In the genomic region with DNA sequence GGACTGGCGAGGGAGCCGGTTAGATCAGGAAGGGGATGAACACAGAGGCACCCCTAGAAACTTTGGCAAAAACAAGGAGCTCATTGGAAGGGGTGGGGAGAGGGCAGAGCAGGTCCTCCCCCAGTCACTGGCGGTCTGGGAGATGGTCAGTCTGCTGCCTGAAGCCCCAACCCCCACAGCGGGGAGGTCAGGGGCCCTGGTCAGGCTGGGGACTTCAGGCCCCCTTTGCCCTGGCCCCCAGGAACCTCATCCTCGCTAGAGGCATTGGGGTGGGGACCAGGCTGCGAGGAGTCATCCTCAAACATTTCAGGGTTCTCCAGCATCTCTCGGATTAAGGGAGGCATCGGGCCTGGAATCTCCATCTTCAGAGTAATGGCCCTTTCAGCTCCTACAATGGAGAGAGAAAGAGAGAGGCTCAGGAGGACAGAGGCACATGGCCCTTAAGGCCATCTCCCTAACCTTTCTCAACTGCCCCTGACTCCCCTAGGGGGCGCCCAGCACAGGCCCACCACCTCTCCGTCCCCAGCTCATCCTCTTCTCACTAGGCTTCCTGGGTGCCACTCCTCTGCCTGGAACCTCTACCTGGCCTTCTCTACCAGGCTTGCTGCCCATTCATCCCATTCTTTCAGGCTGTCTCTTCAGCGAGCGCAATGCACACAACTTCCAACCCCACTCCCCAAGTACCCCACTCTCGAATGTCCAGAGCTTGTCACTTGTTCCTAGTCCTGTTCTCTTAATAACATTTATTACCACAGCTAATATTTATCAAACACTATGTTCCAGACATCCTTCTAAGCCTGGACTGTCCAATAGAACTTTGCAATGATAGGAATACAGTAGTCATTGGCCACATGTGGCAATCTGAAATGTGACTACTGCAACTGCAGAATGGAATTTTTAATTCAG, we compare ENCODE assay signal across 11 cellular contexts. TPM values are rescaled to one million over a fixed set of nuclear protein-coding genes. Genes with fewer than 3 reads are reported as not detected.
A peak's percentile ranks its signal among the peaks of the same experiment; 100 is the strongest.
DNase-seq lines count a peak whose midpoint lies in the region; ATAC-seq, FAIRE-seq and TF ChIP-seq lines count a peak whose summit lies in the region.
"Had no signal": no experiment of that assay in that cellular context is flagged by ENCODE, and none has a peak within 500 bp of the region (broad histone marks: within the 10 kb centered on the region; RNA-seq: fewer than 3 reads in every experiment).

No MANE protein-coding gene starts in this region.

- H3K18ac ChIP-seq in H1 (ENCODE audit: extremely low read depth, low read length) = no peak overlapping the region

- H3K36me3 Mint-ChIP-seq in type B pancreatic cell = peaks cover 7% of the 10 kb centered on the region

- intact Hi-C loops in Right ventricle myocardium superior (cut with DNase I) (loop anchor here (2.0 kb wide), 1 partner anchor 77 kb away; no protein-coding TSS in a partner anchor), Right ventricle myocardium inferior (cut with DNase I) (no loop called here), thyroid gland (cut with DNase I) (loop anchor here (2.0 to 5.0 kb wide), 2 partner anchors 41 to 75 kb away; a partner anchor contains a TSS)

- H4K91ac ChIP-seq in H1 (replicated peaks; ENCODE audit: insufficient read length, low read length) = no peak overlapping the region

- H3K9me3 ChIP-seq in H1 (ENCODE audit: insufficient read depth in 2 of 2, low read depth in 1 of 2, low read length in 1 of 2) (no peaks in the 10 kb centered on the region), thyroid gland (no peaks in the 10 kb centered on the region)

- no peak overlapping the region for H3K27ac ChIP-seq in H1 (ENCODE audit: low read depth, low read length)
- H3K27ac ChIP-seq in thyroid gland = no peak overlapping the region

- H3K4ac ChIP-seq in H1 (replicated peaks; ENCODE audit: insufficient read length, low read depth, low read length) = no peak overlapping the region

- peak; percentile 17 for DNase-seq in Right ventricle myocardium superior
- DNase-seq in Right ventricle myocardium inferior (ENCODE audit: missing footprints) = no peak
- DNase-seq in NCI-H69 (lab: John Stamatoyannopoulos, UW) = peak; percentile 27
- DNase-seq in H1 (ENCODE audit: low read depth in 1 of 2, low spot score in 2 of 2) = peak in 1 of 2 experiments; percentile 65
- no peak for DNase-seq in type B pancreatic cell (ENCODE audit: extremely low spot score, unreplicated experiment)
- DNase-seq in KG1 (lab: John Stamatoyannopoulos, UW) = no peak
- DNase-seq in thyroid gland = no peak
- DNase-seq: midbrain, MV-4-11 had no signal

- no peak overlapping the region for H3K56ac ChIP-seq in H1 (replicated peaks; ENCODE audit: insufficient read length, low read depth, low read length)

- no peak overlapping the region for H3K14ac ChIP-seq in H1 (ENCODE audit: insufficient read length)

- no peaks in the 10 kb centered on the region for H3K9me3 Mint-ChIP-seq in type B pancreatic cell

- no peak overlapping the region for H3K4me3 Mint-ChIP-seq in type B pancreatic cell

- H3K23ac ChIP-seq in H1 (ENCODE audit: insufficient read length) = no peak overlapping the region

- H3K27me3 ChIP-seq in H1 (replicated peaks in 1 of 4; ENCODE audit: control insufficient read depth in 3 of 4, extremely low read depth in 1 of 4, insufficient read depth in 3 of 4, low read length in 3 of 4) (no peaks in the 10 kb centered on the region), thyroid gland (no peaks in the 10 kb centered on the region)

- H2BK5ac ChIP-seq in H1 (ENCODE audit: low read depth, low read length) = no peak overlapping the region

- H3K4me1 ChIP-seq in H1 (replicated peaks in 1 of 4; ENCODE audit: control insufficient read depth in 3 of 4, insufficient read depth in 4 of 4, low read length in 3 of 4) = peaks cover 20 to 32% (median 24%) of the 10 kb centered on the region in 4 experiments
- peaks cover 0 to 14% of the 10 kb centered on the region in 2 donors for H3K4me1 ChIP-seq in thyroid gland

- peaks cover 27% of the 10 kb centered on the region for H3K4me1 Mint-ChIP-seq in type B pancreatic cell (ENCODE audit: unreplicated experiment)

- H4K20me1 ChIP-seq in H1 (replicated peaks in 1 of 2; ENCODE audit: control insufficient read depth in 1 of 2, insufficient read depth in 2 of 2, low read length in 2 of 2) = peaks cover 2 to 4% of the 10 kb centered on the region in 2 experiments

- H3K27me3 Mint-ChIP-seq in type B pancreatic cell = no peaks in the 10 kb centered on the region

- no peak overlapping the region for H3K4me3 ChIP-seq in H1 (ENCODE audit: extremely low read depth in 1 of 4, insufficient read depth in 2 of 4, low read depth in 3 of 4, low read length in 4 of 4)
- no peak overlapping the region for H3K4me3 ChIP-seq in thyroid gland (replicated peaks in 1 of 3)

- H2BK12ac ChIP-seq in H1 (ENCODE audit: low read depth, low read length) = no peak overlapping the region

- H2AFZ ChIP-seq in H1 (ENCODE audit: low read length) = no peak overlapping the region

- POLR2A ChIA-PET in H1 (lab: Charles Lee; ENCODE audit: partially characterized antibody) = interaction anchor here (0.8 to 11.1 kb wide), 12 partner anchors 8 to 94 kb away, joined by 3 to 113 read pairs (median 4); partner anchors contain the start of genes ESPL1, MYG1 and PFDN5

- peak; percentile 58 to 69 for TF ChIP-seq RAD21 in H1 (IDR thresholded peaks at IDR 0.05 in 1 of 2, conservative IDR thresholded peaks at IDR 0.05 in 1 of 2; ENCODE audit: low read depth in 2 of 2, low read length in 2 of 2)

- no peak overlapping the region for H3K4me2 ChIP-seq in H1 (ENCODE audit: insufficient read depth in 1 of 2, low read depth in 2 of 2, low read length in 2 of 2)

- H4K5ac ChIP-seq in H1 (ENCODE audit: insufficient read length, low read depth, low read length) = no peak overlapping the region

- TF ChIP-seq EP300 in H1 (IDR thresholded peaks at IDR 0.05; ENCODE audit: borderline replicate concordance in 1 of 2, low read depth in 2 of 2, low read length in 2 of 2) = no peak

- no peak overlapping the region for H2BK120ac ChIP-seq in H1 (replicated peaks; ENCODE audit: low read depth, low read length)

- peaks cover 11% of the 10 kb centered on the region for H3K79me1 ChIP-seq in H1 (ENCODE audit: low read depth, low read length)

- no peak for TF ChIP-seq POLR2A in H1 (IDR thresholded peaks at IDR 0.05; ENCODE audit: control extremely low read depth in 1 of 2, low read depth in 2 of 2, low read length in 2 of 2)
- TF ChIP-seq POLR2A in thyroid gland (IDR thresholded peaks at IDR 0.05) = no peak

- no peak overlapping the region for H2BK15ac ChIP-seq in H1 (ENCODE audit: low read length)

- H3K27ac Mint-ChIP-seq in type B pancreatic cell = no peak overlapping the region

- CTCF ChIA-PET in H1 (lab: Charles Lee; ENCODE audit: partially characterized antibody) = interaction anchor here (0.7 to 22.3 kb wide), 30 partner anchors 8 to 331 kb away, joined by 3 to 654 read pairs (median 5); partner anchors contain the start of genes AAAS, CSAD, EIF4B and ESPL1

- no peak overlapping the region for H3K9ac ChIP-seq in H1 (replicated peaks in 1 of 4; ENCODE audit: extremely low read depth in 1 of 4, low read depth in 3 of 4, low read length in 3 of 4)

- no peak overlapping the region for H2AK5ac ChIP-seq in H1 (ENCODE audit: low read depth, low read length)

- WGBS in H1 (ENCODE audit: extremely low coverage in 1 of 2, insufficient coverage in 1 of 2, insufficient read length in 1 of 2, insufficient replicate concordance in 2 of 2, low coverage in 1 of 2, low lambda C conversion rate in 2 of 2, missing lambda C conversion rate in 1 of 2), 2 experiments = 83% methylated on average over 13 of the region's 13 CpGs; no CpG with 5 or more reads in 1 of the 2 experiments
- WGBS in thyroid gland, 2 donors = 88 to 94% methylated on average over 10 to 12 of the region's 13 CpGs

- FAIRE-seq in H1 (lab: Jason Lieb, UNC) = no peak
- FAIRE-seq: endometrium had no signal

- ATAC-seq in Right ventricle myocardium superior (ENCODE audit: poor library complexity) = no peak
- no peak for ATAC-seq in Right ventricle myocardium inferior
- ATAC-seq in GM19467 (IDR thresholded peaks at IDR 0.05; ENCODE audit: unreplicated experiment) = no peak

- H3K36me3 ChIP-seq in H1 (ENCODE audit: control insufficient read depth in 2 of 4, insufficient read depth in 4 of 4, low read length in 3 of 4) (peaks cover 20 to 45% (median 31%) of the 10 kb centered on the region in 4 experiments), thyroid gland (peaks cover 42 to 43% of the 10 kb centered on the region in 2 donors)

- peaks cover 12 to 15% of the 10 kb centered on the region in 2 experiments for H3K79me2 ChIP-seq in H1 (ENCODE audit: control insufficient read depth in 1 of 2, insufficient read depth in 2 of 2, low read length in 2 of 2)

- H2BK20ac ChIP-seq in H1 (ENCODE audit: low read length) = no peak overlapping the region

- peaks cover 5% of the 10 kb centered on the region; the same call in 1 of the 2 replicates for H3K23me2 ChIP-seq in H1 (ENCODE audit: low read depth, low read length)

- no peak overlapping the region for H4K8ac ChIP-seq in H1 (ENCODE audit: extremely low read depth, insufficient read depth, low read length)

- TF ChIP-seq CTCF in H1 (IDR thresholded peaks at IDR 0.05; ENCODE audit: control extremely low read depth in 1 of 3, insufficient read depth in 1 of 3, low read depth in 1 of 3, low read length in 3 of 3) = peak in 2 of 3 experiments; percentile 70 to 81; a peak in 3 of 4 replicates
- TF ChIP-seq CTCF in type B pancreatic cell (conservative IDR thresholded peaks at IDR 0.05) = peak; percentile 60
- no peak for TF ChIP-seq CTCF in thyroid gland (IDR thresholded peaks at IDR 0.05)

RNA-seq across cellular contexts. Expression of gene ITGB7, which starts 4.7 kb away (rescaled TPM):
- total RNA-seq in Right ventricle myocardium superior (0.97 TPM), Right ventricle myocardium inferior (0.76 TPM), type B pancreatic cell (ENCODE audit: low replicate concordance) (3.2 and 4.2 TPM in 2 replicates), thyroid gland (10 to 100 TPM in 1 of 4 donors, 1 to 10 TPM in 3; 3.2 to 15.6 (median 4.9) TPM)
- 0.54 and 1.2 TPM in 2 replicates for total RNA-seq in H1 (2021; fragmentation: NEBNext Ultra II Directional; extraction: Animal tissue kit (Norgen Biotek cat#: 25700))
- 0.25 and 0.35 TPM in 2 replicates for polyA plus RNA-seq in H1 (2011; rRNA removed)
- 0.17 TPM for polyA plus RNA-seq in H1 (2011; cell fraction: cytosol; rRNA removed)
- polyA plus RNA-seq in H1 (2011; cell fraction: nucleus; rRNA removed) = 2.2 TPM
- polyA plus RNA-seq in H1 (2012, experiment 1 of 2) = 0.29 to 0.72 TPM (median 0.58 TPM) in 4 replicates
- 0.22 TPM for polyA plus RNA-seq in H1 (2012, experiment 2 of 2)
- 0.45 TPM for polyA plus RNA-seq in H1 (2013, experiment 1 of 2)
- 0.40 TPM for polyA plus RNA-seq in H1 (2013, experiment 2 of 2)
- polyA minus RNA-seq in H1 (2011; rRNA and poly(A)+ RNA removed) = 0.80 and 1.0 TPM in 2 replicates
- polyA minus RNA-seq in H1 (2011; cell fraction: cytosol; rRNA and poly(A)+ RNA removed) = not detected
- polyA minus RNA-seq in H1 (2011; cell fraction: nucleus; rRNA and poly(A)+ RNA removed) = not detected

RNA-seq across cellular contexts. Expression of gene RARG, which starts 20.3 kb away (rescaled TPM):
- total RNA-seq in Right ventricle myocardium superior (15.4 TPM), Right ventricle myocardium inferior (18.2 TPM), type B pancreatic cell (ENCODE audit: low replicate concordance) (74.5 and 89.9 TPM in 2 replicates), thyroid gland (10 to 100 TPM; 13.6 to 27.7 (median 23.8) TPM)
- total RNA-seq in H1 (2021; fragmentation: NEBNext Ultra II Directional; extraction: Animal tissue kit (Norgen Biotek cat#: 25700)) = 68.6 and 68.9 TPM in 2 replicates
- 68.6 and 84.2 TPM in 2 replicates for polyA plus RNA-seq in H1 (2011; rRNA removed)
- 68.7 TPM for polyA plus RNA-seq in H1 (2011; cell fraction: cytosol; rRNA removed)
- polyA plus RNA-seq in H1 (2011; cell fraction: nucleus; rRNA removed) = 145 TPM
- 66.2 to 80.8 TPM (median 70.6 TPM) in 4 replicates for polyA plus RNA-seq in H1 (2012, experiment 1 of 2)
- 66.9 TPM for polyA plus RNA-seq in H1 (2012, experiment 2 of 2)
- polyA plus RNA-seq in H1 (2013, experiment 1 of 2) = 37.2 TPM
- 34.6 TPM for polyA plus RNA-seq in H1 (2013, experiment 2 of 2)
- polyA minus RNA-seq in H1 (2011; rRNA and poly(A)+ RNA removed) = 40.1 and 58.9 TPM in 2 replicates
- 38.5 TPM for polyA minus RNA-seq in H1 (2011; cell fraction: cytosol; rRNA and poly(A)+ RNA removed)
- polyA minus RNA-seq in H1 (2011; cell fraction: nucleus; rRNA and poly(A)+ RNA removed) = 31.3 TPM

RNA-seq across cellular contexts. Expression of gene CSAD, which starts 31.0 kb away (rescaled TPM):
- total RNA-seq in Right ventricle myocardium superior = 8.2 TPM
- 10.8 TPM for total RNA-seq in Right ventricle myocardium inferior
- 8.8 and 10.0 TPM in 2 replicates for total RNA-seq in H1 (2021; fragmentation: NEBNext Ultra II Directional; extraction: Animal tissue kit (Norgen Biotek cat#: 25700))
- polyA plus RNA-seq in H1 (2011; rRNA removed) = 11.3 and 15.4 TPM in 2 replicates
- 18.1 TPM for polyA plus RNA-seq in H1 (2011; cell fraction: cytosol; rRNA removed)
- polyA plus RNA-seq in H1 (2011; cell fraction: nucleus; rRNA removed) = 55.6 TPM
- 11.4 to 14.0 TPM (median 12.7 TPM) in 4 replicates for polyA plus RNA-seq in H1 (2012, experiment 1 of 2)
- polyA plus RNA-seq in H1 (2012, experiment 2 of 2) = 5.2 TPM
- 5.6 TPM for polyA plus RNA-seq in H1 (2013, experiment 1 of 2)
- polyA plus RNA-seq in H1 (2013, experiment 2 of 2) = 4.5 TPM
- 5.1 and 7.6 TPM in 2 replicates for polyA minus RNA-seq in H1 (2011; rRNA and poly(A)+ RNA removed)
- 6.6 TPM for polyA minus RNA-seq in H1 (2011; cell fraction: cytosol; rRNA and poly(A)+ RNA removed)
- 9.2 TPM for polyA minus RNA-seq in H1 (2011; cell fraction: nucleus; rRNA and poly(A)+ RNA removed)
- 30.6 and 49.3 TPM in 2 replicates for total RNA-seq in type B pancreatic cell (ENCODE audit: low replicate concordance)
- total RNA-seq in thyroid gland = 10 to 100 TPM; 20.6 to 39.7 (median 25.2) TPM

RNA-seq across cellular contexts. Expression of gene ZNF740, which starts 31.2 kb away (rescaled TPM):
- total RNA-seq in Right ventricle myocardium superior = 29.4 TPM
- 31.5 TPM for total RNA-seq in Right ventricle myocardium inferior
- 35.6 and 40.0 TPM in 2 replicates for total RNA-seq in H1 (2021; fragmentation: NEBNext Ultra II Directional; extraction: Animal tissue kit (Norgen Biotek cat#: 25700))
- polyA plus RNA-seq in H1 (2011; rRNA removed) = 7.6 and 8.2 TPM in 2 replicates
- polyA plus RNA-seq in H1 (2011; cell fraction: cytosol; rRNA removed) = 11.3 TPM
- 19.1 TPM for polyA plus RNA-seq in H1 (2011; cell fraction: nucleus; rRNA removed)
- polyA plus RNA-seq in H1 (2012, experiment 1 of 2) = 12.5 to 15.6 TPM (median 15.4 TPM) in 4 replicates
- polyA plus RNA-seq in H1 (2012, experiment 2 of 2) = 3.9 TPM
- polyA plus RNA-seq in H1 (2013, experiment 1 of 2) = 7.8 TPM
- 7.2 TPM for polyA plus RNA-seq in H1 (2013, experiment 2 of 2)
- polyA minus RNA-seq in H1 (2011; rRNA and poly(A)+ RNA removed) = 20.4 and 28.1 TPM in 2 replicates
- 7.6 TPM for polyA minus RNA-seq in H1 (2011; cell fraction: cytosol; rRNA and poly(A)+ RNA removed)
- 43.3 TPM for polyA minus RNA-seq in H1 (2011; cell fraction: nucleus; rRNA and poly(A)+ RNA removed)
- 49.2 and 72.2 TPM in 2 replicates for total RNA-seq in type B pancreatic cell (ENCODE audit: low replicate concordance)
- total RNA-seq in thyroid gland = 10 to 100 TPM; 16.5 to 22.8 (median 20.6) TPM

RNA-seq across cellular contexts. Expression of gene ESPL1, which starts 56.4 kb away (rescaled TPM):
- total RNA-seq in Right ventricle myocardium superior (0.81 TPM), Right ventricle myocardium inferior (0.97 TPM), type B pancreatic cell (ENCODE audit: low replicate concordance) (35.1 and 50.0 TPM in 2 replicates), thyroid gland (1 to 10 TPM in 1 of 4 donors, under 1 TPM in 3; 0.13 to 1.5 (median 0.52) TPM)
- total RNA-seq in H1 (2021; fragmentation: NEBNext Ultra II Directional; extraction: Animal tissue kit (Norgen Biotek cat#: 25700)) = 47.0 and 52.7 TPM in 2 replicates
- polyA plus RNA-seq in H1 (2011; rRNA removed) = 31.8 and 49.6 TPM in 2 replicates
- 19.1 TPM for polyA plus RNA-seq in H1 (2011; cell fraction: cytosol; rRNA removed)
- 85.9 TPM for polyA plus RNA-seq in H1 (2011; cell fraction: nucleus; rRNA removed)
- polyA plus RNA-seq in H1 (2012, experiment 1 of 2) = 26.9 to 39.1 TPM (median 30.7 TPM) in 4 replicates
- polyA plus RNA-seq in H1 (2012, experiment 2 of 2) = 33.7 TPM
- 21.7 TPM for polyA plus RNA-seq in H1 (2013, experiment 1 of 2)
- polyA plus RNA-seq in H1 (2013, experiment 2 of 2) = 15.1 TPM
- 66.7 and 78.4 TPM in 2 replicates for polyA minus RNA-seq in H1 (2011; rRNA and poly(A)+ RNA removed)
- 20.3 TPM for polyA minus RNA-seq in H1 (2011; cell fraction: cytosol; rRNA and poly(A)+ RNA removed)
- polyA minus RNA-seq in H1 (2011; cell fraction: nucleus; rRNA and poly(A)+ RNA removed) = 39.1 TPM

Comparison
In these comparisons a context has a peak if more than half of its experiments do, and no peak if none do; other contexts are left out.
1. DNase-seq: peak in Right ventricle myocardium superior (single experiment) and NCI-H69 (single experiment); none in Right ventricle myocardium inferior (single experiment), type B pancreatic cell (single experiment), KG1 (single experiment) and thyroid gland (0 of 2).
2. CTCF ChIP-seq: peak in H1 (2 of 3) and type B pancreatic cell (single experiment); none in thyroid gland (0 of 6).